Comparison of ENCODE assay signal across 8 cellular contexts in genomic region chr22:38793721-38794466, GRCh38. TPM values are rescaled to one million over a fixed set of nuclear protein-coding genes. Genes with fewer than 3 reads are reported as not detected.
DNase-seq lines count a peak whose midpoint lies in the region; ATAC-seq, FAIRE-seq and TF ChIP-seq lines count a peak whose summit lies in the region.

TSS of gene DNAL4 (minus strand) at chr22:38794143. CDS start at chr22:38782731, 11,412 bp downstream.

- H3K27ac ChIP-seq in OCI-LY3 (ENCODE audit: low read length) (no peak within 1 kb of the TSS), endothelial cell of umbilical vein (ENCODE audit: insufficient read depth, low read depth, low read length) (peak within 1 kb of the TSS; percentile 16)

- H3K79me2 ChIP-seq in OCI-LY3 (ENCODE audit: low read length) (0 out of 2 replicates have a peak, but pooled peaks cover 3% of the 10 kb centered on the region), endothelial cell of umbilical vein (ENCODE audit: control insufficient read depth, insufficient read depth, low read length) (no peaks in the 10 kb centered on the region)

- peaks cover 37% of the 10 kb centered on the region for H3K27me3 Mint-ChIP-seq in mesothelial cell of epicardium (ENCODE audit: low read depth)

- no peaks in the 10 kb centered on the region for H3K9me3 Mint-ChIP-seq in mesothelial cell of epicardium

- no peaks in the 10 kb centered on the region for H3K36me3 Mint-ChIP-seq in mesothelial cell of epicardium

- H3K27me3 ChIP-seq in OCI-LY3 (ENCODE audit: low read depth, low read length): peaks cover 25% of the 10 kb centered on the region
- peaks cover 0 to 2% of the 10 kb centered on the region in 2 experiments for H3K27me3 ChIP-seq in endothelial cell of umbilical vein (ENCODE audit: control insufficient read depth in 2 of 2, insufficient read depth in 2 of 2, low read length in 2 of 2)

- peak within 1 kb of the TSS; percentile 87 for H3K27ac Mint-ChIP-seq in mesothelial cell of epicardium

- H3K4me3 ChIP-seq in OCI-LY3 (ENCODE audit: low read length): peak within 1 kb of the TSS; percentile 86
- peak within 1 kb of the TSS; percentile 60 to 86 (median 72) for H3K4me3 ChIP-seq in endothelial cell of umbilical vein (replicated peaks in 1 of 3; ENCODE audit: insufficient read depth in 1 of 3, low read depth in 1 of 3, low read length in 3 of 3)

- peak; percentile 89 for ATAC-seq in GM21528 (IDR thresholded peaks at IDR 0.05; ENCODE audit: low FRiP score, unreplicated experiment)

- no TSS peak for BruUV-seq in endothelial cell of umbilical vein (replicated peaks; lab: Mats Ljungman, UMichigan)

- peaks cover 13% of the 10 kb centered on the region for H3K4me1 Mint-ChIP-seq in mesothelial cell of epicardium

- H3K4me2 ChIP-seq in OCI-LY3 (ENCODE audit: low read length) (peak within 1 kb of the TSS; percentile 62), endothelial cell of umbilical vein (ENCODE audit: insufficient read depth, low read length) (peak within 1 kb of the TSS; percentile 83)

- no peak for FAIRE-seq in D721Med (lab: Jason Lieb, UNC)
- peak; percentile 98 for FAIRE-seq in endothelial cell of umbilical vein (lab: Jason Lieb, UNC)

- TF ChIP-seq CTCF in D721Med (IDR thresholded peaks at IDR 0.05; ENCODE audit: insufficient read depth, missing control alignments): no peak
- TF ChIP-seq CTCF in OCI-LY3 (IDR thresholded peaks at IDR 0.05; ENCODE audit: low read depth, low read length): no peak
- TF ChIP-seq CTCF in endothelial cell of umbilical vein (IDR thresholded peaks at IDR 0.05; ENCODE audit: extremely low read depth in 1 of 2, insufficient read depth in 1 of 2, low read depth in 1 of 2, low read length in 2 of 2): no peak
- no peak for TF ChIP-seq CTCF in mesothelial cell of epicardium (IDR thresholded peaks at IDR 0.05; ENCODE audit: unreplicated experiment)

- no peaks in the 10 kb centered on the region for H4K20me1 ChIP-seq in OCI-LY3 (ENCODE audit: insufficient read depth, low read length)
- H4K20me1 ChIP-seq in endothelial cell of umbilical vein (replicated peaks; ENCODE audit: control insufficient read depth, extremely low read depth, insufficient read depth, low read length): no peaks in the 10 kb centered on the region

- intact Hi-C loops in endothelial cell of umbilical vein (cut with micrococcal nuclease): no loop called here

- POLR2A ChIA-PET in endothelial cell of umbilical vein (lab: Charles Lee): no interaction called here

- H2AFZ ChIP-seq in OCI-LY3 (ENCODE audit: low read depth, low read length) (peak within 1 kb of the TSS; percentile 91), endothelial cell of umbilical vein (ENCODE audit: low read depth, low read length) (peak within 1 kb of the TSS; percentile 69)

- H3K4me3 Mint-ChIP-seq in mesothelial cell of epicardium: peak within 1 kb of the TSS; percentile 89

- TF ChIP-seq POLR2A in endothelial cell of umbilical vein (IDR thresholded peaks at IDR 0.05; ENCODE audit: low read depth, low read length): peak; percentile 32

- H3K36me3 ChIP-seq in OCI-LY3 (replicated peaks; ENCODE audit: low read depth, low read length) (no peaks in the 10 kb centered on the region), endothelial cell of umbilical vein (ENCODE audit: control insufficient read depth in 2 of 2, extremely low read depth in 1 of 2, insufficient read depth in 2 of 2, low read length in 2 of 2) (peaks cover 0 to 3% of the 10 kb centered on the region in 2 experiments)

- peak within 1 kb of the TSS; percentile 42 for H3K9ac ChIP-seq in OCI-LY3 (ENCODE audit: low read length)
- peak within 1 kb of the TSS; percentile 59 for H3K9ac ChIP-seq in endothelial cell of umbilical vein (replicated peaks; ENCODE audit: extremely low read depth, insufficient read depth, low read length)

- CTCF ChIA-PET in endothelial cell of umbilical vein (lab: Charles Lee): interaction anchor here (2.9 kb wide), 1 partner anchor 25 kb away, joined by 10 read pairs; no protein-coding TSS in a partner anchor

- dilution Hi-C loops in endothelial cell of umbilical vein (cut with MboI; ENCODE audit: extremely low pct_ligation_motif_present, low sequenced_read_pairs): no loop called here

- H3K9me3 ChIP-seq in OCI-LY3 (ENCODE audit: insufficient read depth, low read length): no peaks in the 10 kb centered on the region
- no peaks in the 10 kb centered on the region for H3K9me3 ChIP-seq in endothelial cell of umbilical vein (replicated peaks; ENCODE audit: control insufficient read depth, insufficient read depth, low read length)

- DNase-seq in D721Med (ENCODE audit: insufficient read length, low spot score) (peak; percentile 50), HuH-7.5 (ENCODE audit: low spot score) (peak; percentile 90), activated T-cell treated with anti-CD3 and anti-CD28 coated beads for 24 hours (ENCODE audit: low read depth) (peak; percentile 89), endothelial cell of umbilical vein (ENCODE audit: low read depth, low spot score) (peak; percentile 99), mesothelial cell of epicardium (ENCODE audit: low spot score in 2 of 2, unreplicated experiment in 2 of 2) (peak; percentile 71 to 84)
- DNase-seq in stimulated activated CD8-positive, alpha-beta memory T cell treated with anti-CD3 and anti-CD28 coated beads, Interleukin-15, amount 100 ng/mL, for 4 hours (ENCODE audit: low read depth in 2 of 2): peak; percentile 72 to 90

- H3K4me1 ChIP-seq in OCI-LY3 (ENCODE audit: low read length): peaks cover 12% of the 10 kb centered on the region
- peaks cover 10% of the 10 kb centered on the region for H3K4me1 ChIP-seq in endothelial cell of umbilical vein (ENCODE audit: control insufficient read depth, extremely low read depth, insufficient read depth, low read length)

- H3K9me1 ChIP-seq in endothelial cell of umbilical vein (replicated peaks; ENCODE audit: control insufficient read depth, extremely low read depth, insufficient read depth, low read length): no peaks in the 10 kb centered on the region

TF ChIP-seq in endothelial cell of umbilical vein, 7 proteins besides CTCF, POLR2A, EP300 and RAD21:
- TF ChIP-seq FOS (IDR thresholded peaks at IDR 0.05; ENCODE audit: borderline replicate concordance, insufficient read depth, low read length) (no peak), POLR2AphosphoS5 (IDR thresholded peaks at IDR 0.05; ENCODE audit: insufficient read depth, low read depth, low read length) (peak; percentile 31), MAX (IDR thresholded peaks at IDR 0.05; ENCODE audit: insufficient read depth, insufficient read length) (no peak)

RNA-seq across cellular contexts. Expression of gene DNAL4, which starts in this region (rescaled TPM):
- total RNA-seq in endothelial cell of umbilical vein (12.2 and 12.9 TPM in 2 replicates), mesothelial cell of epicardium (15.9 to 18.0 TPM (median 17.3 TPM) in 3 replicates)
- polyA plus RNA-seq in endothelial cell of umbilical vein: 22.7 and 24.7 TPM in 2 replicates
- polyA plus RNA-seq in endothelial cell of umbilical vein (2011; cell fraction: cytosol; rRNA removed): 22.4 and 27.0 TPM in 2 replicates
- polyA plus RNA-seq in endothelial cell of umbilical vein (2011; cell fraction: nucleus; rRNA removed): 9.7 and 10.5 TPM in 2 replicates
- polyA plus RNA-seq in endothelial cell of umbilical vein (2012): 11.6 and 14.8 TPM in 2 replicates
- polyA minus RNA-seq in endothelial cell of umbilical vein: 13.4 and 13.7 TPM in 2 replicates
- polyA minus RNA-seq in endothelial cell of umbilical vein (2011; cell fraction: cytosol; rRNA and poly(A)+ RNA removed): 3.1 TPM
- polyA minus RNA-seq in endothelial cell of umbilical vein (2011; cell fraction: nucleus; rRNA and poly(A)+ RNA removed): 3.2 and 4.6 TPM in 2 replicates
